Comparison of ENCODE assay signal across 11 cellular contexts in the genomic region with DNA sequence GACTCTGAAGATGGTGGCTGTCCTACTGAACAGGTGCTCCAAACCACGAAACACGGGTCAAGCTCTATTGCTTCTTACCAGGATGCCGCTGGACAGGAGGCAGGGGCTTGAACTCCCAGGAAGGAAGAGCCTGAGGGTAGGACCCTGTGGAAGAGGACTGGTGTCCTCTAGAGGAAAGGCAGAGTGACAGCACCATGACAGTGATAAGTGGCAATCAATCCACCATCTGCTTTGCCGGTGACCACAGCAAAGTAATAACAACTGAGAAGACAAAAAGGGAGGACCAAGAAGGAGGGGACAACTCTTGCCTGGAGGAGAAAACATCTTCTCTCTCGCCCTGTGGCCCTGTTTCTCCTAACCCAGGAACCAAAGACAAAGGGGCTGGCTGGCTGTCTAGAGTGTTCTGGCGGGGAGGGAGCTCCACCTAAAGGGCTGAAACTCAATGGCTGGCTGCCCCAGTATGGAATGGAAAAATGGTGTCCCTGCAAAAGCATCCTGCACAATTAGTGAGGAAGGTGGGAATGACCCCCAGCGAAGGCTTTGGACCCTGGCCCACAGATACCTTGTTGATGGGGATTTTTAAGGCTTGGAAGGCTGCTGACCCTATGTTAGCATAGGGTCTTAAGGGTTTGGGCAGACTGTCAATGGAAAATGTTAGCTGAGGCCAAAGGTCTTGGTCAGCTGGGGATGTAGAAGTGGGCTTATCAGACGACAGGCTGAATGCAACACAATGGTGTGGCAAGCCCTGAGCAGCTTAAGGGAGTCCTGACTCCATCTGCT. TPM values are rescaled to one million over a fixed set of nuclear protein-coding genes. Genes with fewer than 3 reads are reported as not detected.
DNase-seq lines count a peak whose midpoint lies in the region; ATAC-seq, FAIRE-seq and TF ChIP-seq lines count a peak whose summit lies in the region.
"Had no signal": no experiment of that assay in that cellular context is flagged by ENCODE, and none has a peak within 500 bp of the region (broad histone marks: within the 10 kb centered on the region; RNA-seq: fewer than 3 reads in every experiment).

No MANE protein-coding gene starts in this region.

- peak; percentile 15 for DNase-seq in CMK (ENCODE audit: low read depth)
- peak; percentile 64 for DNase-seq in H9
- DNase-seq in SK-N-DZ (ENCODE audit: low spot score) = peak; percentile 36
- DNase-seq in keratinocyte (ENCODE audit: low read depth, low spot score) = no peak
- DNase-seq in nephron progenitor cell = no peak
- no peak for DNase-seq in SKM-1 (lab: John Stamatoyannopoulos, UW; ENCODE audit: unreplicated experiment)
- DNase-seq in activated gamma-delta T cell (lab: John Stamatoyannopoulos, UW) = no peak

- TF ChIP-seq CTCF in H9 (conservative IDR thresholded peaks at IDR 0.05) = peak; percentile 67
- peak in 2 of 3 experiments; percentile 1 to 59 for TF ChIP-seq CTCF in keratinocyte (optimal IDR thresholded peaks at IDR 0.05 in 1 of 3, IDR thresholded peaks at IDR 0.05 in 1 of 3, conservative IDR thresholded peaks at IDR 0.05 in 1 of 3; ENCODE audit: extremely low read depth in 1 of 3, insufficient read depth in 2 of 3, low read length in 3 of 3)
- no peak for TF ChIP-seq CTCF in nephron progenitor cell (IDR thresholded peaks at IDR 0.05)

- H2BK120ac ChIP-seq in H9 (ENCODE audit: low read depth, low read length, poor library complexity, severe bottlenecking) = no peak overlapping the region

- H3K36me3 Mint-ChIP-seq in H9 (ENCODE audit: insufficient read depth in 1 of 3, low read depth in 3 of 3) = no peaks in the 10 kb centered on the region
- H3K36me3 Mint-ChIP-seq in stimulated activated memory B cell treated with anti-CD40 and anti-IgM and Interleukin-4, amounts not matched to agents 10 μg/mL and 1 μg/mL and 100 μg/mL, for 72 hours = peaks cover 56% of the 10 kb centered on the region
- peaks cover 9% of the 10 kb centered on the region for H3K36me3 Mint-ChIP-seq in nephron progenitor cell (ENCODE audit: low read depth)

- no peak overlapping the region for H3K9ac ChIP-seq in H9 (ENCODE audit: extremely low read depth, insufficient read length, low read length)
- H3K9ac ChIP-seq in keratinocyte (ENCODE audit: control insufficient read depth, extremely low read depth, insufficient read depth, low read length) = no peak overlapping the region

- no peak overlapping the region for H3K18ac ChIP-seq in H9 (ENCODE audit: insufficient read length, low read depth, low read length)

- no peak overlapping the region for H3T11ph ChIP-seq in H9 (ENCODE audit: low read length)

- H3K79me2 ChIP-seq in H9 (ENCODE audit: insufficient read depth, low read length) (no peaks in the 10 kb centered on the region), keratinocyte (ENCODE audit: control insufficient read depth, insufficient read depth, low read length) (no peaks in the 10 kb centered on the region)

- no peaks in the 10 kb centered on the region for H3K79me1 ChIP-seq in H9 (ENCODE audit: insufficient read depth, low read depth, low read length, poor library complexity, severe bottlenecking)

- H4K20me1 ChIP-seq in H9 (ENCODE audit: control insufficient read depth, insufficient read depth, insufficient read length) (no peaks in the 10 kb centered on the region), keratinocyte (ENCODE audit: control insufficient read depth, extremely low read depth, insufficient read depth, low read length) (no peaks in the 10 kb centered on the region)

- no peak overlapping the region for H2AFZ ChIP-seq in H9 (ENCODE audit: low read length)
- H2AFZ ChIP-seq in keratinocyte (ENCODE audit: control insufficient read depth, low read length) = no peak overlapping the region

- H2AK5ac ChIP-seq in H9 (ENCODE audit: insufficient read length, low read length) = no peak overlapping the region

- H2BK15ac ChIP-seq in H9 (ENCODE audit: low read depth, low read length) = no peak overlapping the region

- H3K4me1 ChIP-seq in H9 (ENCODE audit: insufficient read depth, low read length) (peaks cover 7% of the 10 kb centered on the region; the same call in 1 of the 2 replicates), keratinocyte (ENCODE audit: control insufficient read depth, extremely low read depth, insufficient read depth, low read length) (no peaks in the 10 kb centered on the region)

- no CpG with 5 or more reads among the region's 8 CpGs for WGBS in H9 (ENCODE audit: extremely low coverage, insufficient read length, low lambda C conversion rate)

- no peak overlapping the region for H4K91ac ChIP-seq in H9 (ENCODE audit: insufficient read length, low read depth, low read length)

- H3K9me3 ChIP-seq in H9 (ENCODE audit: control insufficient read depth, low read depth, low read length) (no peaks in the 10 kb centered on the region), keratinocyte (ENCODE audit: control insufficient read depth, low read depth, low read length) (no peaks in the 10 kb centered on the region)

- H3K4me3 Mint-ChIP-seq in H9 (no peak overlapping the region), nephron progenitor cell (no peak overlapping the region)
- no peak overlapping the region for H3K4me3 Mint-ChIP-seq in stimulated activated memory B cell treated with anti-CD40 and anti-IgM and Interleukin-4, amounts not matched to agents 10 μg/mL and 1 μg/mL and 100 μg/mL, for 72 hours
- H3K4me3 Mint-ChIP-seq: activated naive CD4-positive, alpha-beta T cell treated with anti-CD3 and anti-CD28 coated beads, Interleukin-2, amount 50 U/mL, for 24 hours had no signal

- no peak overlapping the region for H2BK20ac ChIP-seq in H9 (ENCODE audit: low read depth, low read length, poor library complexity, severe bottlenecking)

- H3K4ac ChIP-seq in H9 (ENCODE audit: low read depth, low read length) = no peak overlapping the region

- no peak for ATAC-seq in stimulated activated memory B cell treated with anti-CD40 and anti-IgM and Interleukin-4, amounts not matched to agents 10 μg/mL and 1 μg/mL and 100 μg/mL, for 72 hours

- no peak overlapping the region for H3K14ac ChIP-seq in H9 (ENCODE audit: insufficient read depth, low read length)

- H3K4me1 Mint-ChIP-seq in H9 (peaks cover 49 to 52% of the 10 kb centered on the region in 2 experiments), nephron progenitor cell (peaks cover 50% of the 10 kb centered on the region)
- H3K4me1 Mint-ChIP-seq in stimulated activated memory B cell treated with anti-CD40 and anti-IgM and Interleukin-4, amounts not matched to agents 10 μg/mL and 1 μg/mL and 100 μg/mL, for 72 hours = peaks cover 13% of the 10 kb centered on the region
- H3K4me1 Mint-ChIP-seq: activated naive CD4-positive, alpha-beta T cell treated with anti-CD3 and anti-CD28 coated beads, Interleukin-2, amount 50 U/mL, for 24 hours had no signal

- H4K8ac ChIP-seq in H9 (replicated peaks; ENCODE audit: insufficient read length, low read depth, low read length) = no peak overlapping the region

- no peak overlapping the region for H4K5ac ChIP-seq in H9 (ENCODE audit: insufficient read length, low read depth, low read length)

- FAIRE-seq in keratinocyte (lab: Jason Lieb, UNC) = no peak

- H3K56ac ChIP-seq in H9 (ENCODE audit: insufficient read length, low read depth, low read length) = no peak overlapping the region

- H3K27me3 Mint-ChIP-seq in H9 (ENCODE audit: low read depth) (no peaks in the 10 kb centered on the region), nephron progenitor cell (ENCODE audit: low read depth, poor library complexity) (peaks cover 4% of the 10 kb centered on the region)
- no peaks in the 10 kb centered on the region for H3K27me3 Mint-ChIP-seq in stimulated activated memory B cell treated with anti-CD40 and anti-IgM and Interleukin-4, amounts not matched to agents 10 μg/mL and 1 μg/mL and 100 μg/mL, for 72 hours
- H3K27me3 Mint-ChIP-seq: activated naive CD4-positive, alpha-beta T cell treated with anti-CD3 and anti-CD28 coated beads, Interleukin-2, amount 50 U/mL, for 24 hours; progenitor cell of endocrine pancreas had no signal

- no peaks in the 10 kb centered on the region for H3K9me3 Mint-ChIP-seq in H9
- H3K9me3 Mint-ChIP-seq in stimulated activated memory B cell treated with anti-CD40 and anti-IgM and Interleukin-4, amounts not matched to agents 10 μg/mL and 1 μg/mL and 100 μg/mL, for 72 hours = no peaks in the 10 kb centered on the region
- no peaks in the 10 kb centered on the region for H3K9me3 Mint-ChIP-seq in nephron progenitor cell
- H3K9me3 Mint-ChIP-seq: activated naive CD4-positive, alpha-beta T cell treated with anti-CD3 and anti-CD28 coated beads, Interleukin-2, amount 50 U/mL, for 24 hours had no signal

- no peaks in the 10 kb centered on the region for H3K9me1 ChIP-seq in keratinocyte (ENCODE audit: control insufficient read depth, extremely low read depth, insufficient read depth, low read length)

- no peak overlapping the region for H3K4me3 ChIP-seq in keratinocyte (ENCODE audit: control insufficient read depth in 2 of 3, extremely low read depth in 1 of 3, insufficient read depth in 2 of 3, low read depth in 1 of 3, low read length in 3 of 3)

- no peaks in the 10 kb centered on the region for H3K27me3 ChIP-seq in H9 (ENCODE audit: insufficient read depth, low read length)
- H3K27me3 ChIP-seq in keratinocyte (ENCODE audit: control insufficient read depth, extremely low read depth, insufficient read depth, low read length) = no peaks in the 10 kb centered on the region

- H3K23me2 ChIP-seq in H9 (ENCODE audit: insufficient read length, low read depth, low read length, poor library complexity, severe bottlenecking) = peaks cover 2% of the 10 kb centered on the region

- no peak overlapping the region for H2BK12ac ChIP-seq in H9 (ENCODE audit: insufficient read length, low read depth, low read length)

- dilution Hi-C loops in keratinocyte (cut with MboI; ENCODE audit: extremely low pct_ligation_motif_present, low sequenced_read_pairs) = loop anchor here (25.0 kb wide), 1 partner anchor 91 kb away; no protein-coding TSS in a partner anchor

- no peaks in the 10 kb centered on the region for H3K36me3 ChIP-seq in keratinocyte (ENCODE audit: control insufficient read depth in 2 of 2, extremely low read depth in 1 of 2, insufficient read depth in 2 of 2, low read length in 2 of 2)

- H3K23ac ChIP-seq in H9 (ENCODE audit: insufficient read length, low read depth, low read length) = no peak overlapping the region

- no peak overlapping the region for H3K27ac ChIP-seq in H9 (ENCODE audit: insufficient read length, low read depth, low read length)
- H3K27ac ChIP-seq in keratinocyte (ENCODE audit: control insufficient read depth, insufficient read depth, low read length) = no peak overlapping the region

- H3K4me2 ChIP-seq in H9 (ENCODE audit: insufficient read depth, insufficient read length, low read length) (no peak overlapping the region), keratinocyte (ENCODE audit: control insufficient read depth, extremely low read depth, insufficient read depth, low read depth, low read length) (no peak overlapping the region)

- H2BK5ac ChIP-seq in H9 (ENCODE audit: insufficient read length, low read length) = no peak overlapping the region

- H3K27ac Mint-ChIP-seq in H9 = no peak overlapping the region; a peak in 1 of 7 replicates
- no peak overlapping the region for H3K27ac Mint-ChIP-seq in stimulated activated memory B cell treated with anti-CD40 and anti-IgM and Interleukin-4, amounts not matched to agents 10 μg/mL and 1 μg/mL and 100 μg/mL, for 72 hours
- H3K27ac Mint-ChIP-seq in nephron progenitor cell = no peak overlapping the region
- H3K27ac Mint-ChIP-seq: activated naive CD4-positive, alpha-beta T cell treated with anti-CD3 and anti-CD28 coated beads, Interleukin-2, amount 50 U/mL, for 24 hours; progenitor cell of endocrine pancreas had no signal

RNA-seq across cellular contexts. Expression of a gene that starts 35.4 kb away (rescaled TPM):
- total RNA-seq in H9 (2021) = 0.37 and 0.61 TPM in 2 replicates
- 0.07 and 0.19 TPM in 2 replicates for polyA plus RNA-seq in SK-N-DZ (2014; cell fraction: cytosol; rRNA removed)
- 0.86 TPM in 1 of 2 replicates, not detected in the other for polyA plus RNA-seq in SK-N-DZ (2014; cell fraction: nucleus; rRNA removed)
- polyA plus RNA-seq in keratinocyte = 0.16 to 0.42 TPM (median 0.33 TPM) in 3 replicates
- polyA plus RNA-seq in keratinocyte (2011; ENCODE audit: low read depth) = not detected
- 0.06 and 0.35 TPM in 2 replicates for polyA plus RNA-seq in keratinocyte (2011; cell fraction: cytosol; rRNA removed)
- polyA plus RNA-seq in keratinocyte (2011; cell fraction: nucleus; rRNA removed) = 0.06 and 0.49 TPM in 2 replicates
- 0.68 and 0.86 TPM in 2 replicates for polyA plus RNA-seq in keratinocyte (2012; ENCODE audit: low replicate concordance)
- polyA minus RNA-seq in keratinocyte = not detected in 3 replicates
- polyA minus RNA-seq in keratinocyte (2011; cell fraction: cytosol; rRNA and poly(A)+ RNA removed) = not detected
- not detected in 2 replicates for polyA minus RNA-seq in keratinocyte (2011; cell fraction: nucleus; rRNA and poly(A)+ RNA removed)
- total RNA-seq: T-helper 1 cell treated with Interleukin-12 subunit alpha and Interleukin-12 subunit beta and Interleukin-4 antibody, amounts not matched to agents 30 ng/mL and 1 ng/mL, for 36 hours had no signal

Comparison
In these comparisons a context has a peak if more than half of its experiments do, and no peak if none do; other contexts are left out.
1. DNase-seq: peak in CMK (single experiment), H9 (single experiment) and SK-N-DZ (single experiment); none in keratinocyte (single experiment), nephron progenitor cell (single experiment), SKM-1 (single experiment) and activated gamma-delta T cell (single experiment).